Comparison of ENCODE assay signal across 22 cellular contexts in genomic region chr21:42413093-42413492, GRCh38. TPM values are rescaled to one million over a fixed set of nuclear protein-coding genes. Genes with fewer than 3 reads are reported as not detected.
DNase-seq lines count a peak whose midpoint lies in the region; ATAC-seq and TF ChIP-seq lines count a peak whose summit lies in the region.
"Had no signal": no experiment of that assay in that cellular context is flagged by ENCODE, and none has a peak within 500 bp of the region (broad histone marks: within the 10 kb centered on the region; RNA-seq: fewer than 3 reads in every experiment).

No MANE protein-coding gene starts in this region.

- no peaks in the 10 kb centered on the region for H3K27me3 Mint-ChIP-seq in T-helper 2 cell treated with Interferon-gamma antibody and Interleukin-4, amounts not matched to agents 5 μg/mL and 100 μg/mL, for 36 hours (ENCODE audit: low read depth)
- H3K27me3 Mint-ChIP-seq in CD4-positive, CD25-positive, alpha-beta regulatory T cell = no peaks in the 10 kb centered on the region
- no peaks in the 10 kb centered on the region for H3K27me3 Mint-ChIP-seq in activated CD8-positive, alpha-beta T cell treated with anti-CD3 and anti-CD28 coated beads, Interleukin-2, amount 10 ng/mL, durations not matched to agents 7 days and 5 days (ENCODE audit: low read depth)

- POLR2A ChIA-PET in activated CD8-positive, alpha-beta T cell treated with anti-CD3 and anti-CD28 coated beads, Interleukin-2, amount 10 ng/mL, durations not matched to agents 7 days and 5 days (lab: Charles Lee) = interaction anchor here (0.7 to 9.3 kb wide), 4 partner anchors 9 to 36 kb away, joined by 3 to 97 read pairs (median 4); partner anchors contain the start of gene UBASH3A

- H3K4me3 Mint-ChIP-seq in T-helper 2 cell treated with Interferon-gamma antibody and Interleukin-4, amounts not matched to agents 5 μg/mL and 100 μg/mL, for 36 hours = peak overlapping the region; percentile 14
- H3K4me3 Mint-ChIP-seq in CD4-positive, CD25-positive, alpha-beta regulatory T cell = peak overlapping the region; percentile 27 to 90 (median 73)
- H3K4me3 Mint-ChIP-seq in activated CD8-positive, alpha-beta T cell treated with anti-CD3 and anti-CD28 coated beads, Interleukin-2, amount 10 ng/mL, durations not matched to agents 7 days and 5 days = no peak overlapping the region

- no peak overlapping the region for H3K9ac ChIP-seq in mesenchymal stem cell (ENCODE audit: low read length)

- CTCF ChIA-PET in activated CD8-positive, alpha-beta T cell treated with anti-CD3 and anti-CD28 coated beads, Interleukin-2, amount 10 ng/mL, durations not matched to agents 7 days and 5 days (lab: Charles Lee) = interaction anchor here (1.3 kb wide), 1 partner anchor 9 kb away, joined by 5 read pairs; the partner anchor contains the start of gene UBASH3A

- in situ Hi-C loops in GM13976 (cut with MboI; ENCODE audit: low sequenced_read_pairs, unreplicated experiment) = no loop called here

- H3K14ac ChIP-seq in mesenchymal stem cell (ENCODE audit: low read length in 2 of 2) = no peak overlapping the region

- peaks cover 80% of the 10 kb centered on the region for H3K4me1 ChIP-seq in CD4-positive, CD25-positive, alpha-beta regulatory T cell (ENCODE audit: control insufficient read depth, insufficient read depth, low read length, poor library complexity, severe bottlenecking)
- peaks cover 23% of the 10 kb centered on the region for H3K4me1 ChIP-seq in mesenchymal stem cell (ENCODE audit: control insufficient read depth, insufficient read depth, low read depth, low read length)
- H3K4me1 ChIP-seq: adrenal gland, colonic mucosa, lower lobe of right lung had no signal

- no peak overlapping the region for H4K8ac ChIP-seq in mesenchymal stem cell (ENCODE audit: low read length)

- no peak overlapping the region for H2AK5ac ChIP-seq in mesenchymal stem cell (ENCODE audit: low read length, severe bottlenecking)

- peaks cover 3% of the 10 kb centered on the region for H3K9me3 Mint-ChIP-seq in T-helper 2 cell treated with Interferon-gamma antibody and Interleukin-4, amounts not matched to agents 5 μg/mL and 100 μg/mL, for 36 hours
- no peaks in the 10 kb centered on the region for H3K9me3 Mint-ChIP-seq in CD4-positive, CD25-positive, alpha-beta regulatory T cell
- H3K9me3 Mint-ChIP-seq in activated CD8-positive, alpha-beta T cell treated with anti-CD3 and anti-CD28 coated beads, Interleukin-2, amount 10 ng/mL, durations not matched to agents 7 days and 5 days (ENCODE audit: insufficient read depth) = no peaks in the 10 kb centered on the region

- H3K4ac ChIP-seq in mesenchymal stem cell (ENCODE audit: low read depth in 1 of 2, low read length in 2 of 2) = no peak overlapping the region

- H3K4me2 ChIP-seq in mesenchymal stem cell (ENCODE audit: low read length, poor library complexity, severe bottlenecking) = no peak overlapping the region

- no peak for TF ChIP-seq CTCF in GM13976 (IDR thresholded peaks at IDR 0.05; ENCODE audit: borderline replicate concordance, control extremely low read depth, extremely low read depth, insufficient read depth, missing control alignments)

- H3K36me3 ChIP-seq in CD4-positive, CD25-positive, alpha-beta regulatory T cell (ENCODE audit: control insufficient read depth, insufficient read depth, low read length) = peaks cover 76% of the 10 kb centered on the region
- H3K36me3 ChIP-seq in mesenchymal stem cell (ENCODE audit: control insufficient read depth in 1 of 2, insufficient read depth in 2 of 2, low read depth in 1 of 2, low read length in 2 of 2) = no peaks in the 10 kb centered on the region
- H3K36me3 ChIP-seq: adrenal gland, colonic mucosa, lower lobe of right lung had no signal

- H3K27ac ChIP-seq in CD4-positive, CD25-positive, alpha-beta regulatory T cell (ENCODE audit: insufficient read depth, low read length, poor library complexity, severe bottlenecking) = peak overlapping the region; percentile 96
- no peak overlapping the region for H3K27ac ChIP-seq in mesenchymal stem cell (ENCODE audit: low read length, poor library complexity, severe bottlenecking)
- H3K27ac ChIP-seq: adrenal gland, colonic mucosa, lower lobe of right lung had no signal

- H3K18ac ChIP-seq in mesenchymal stem cell (ENCODE audit: low read depth in 1 of 2, low read length in 2 of 2) = no peak overlapping the region

- H2BK120ac ChIP-seq in mesenchymal stem cell (ENCODE audit: low read depth, low read length) = no peak overlapping the region

- H3K4me3 ChIP-seq in CD4-positive, CD25-positive, alpha-beta regulatory T cell (ENCODE audit: low read depth, low read length) = no peak overlapping the region
- no peak overlapping the region for H3K4me3 ChIP-seq in mesenchymal stem cell (ENCODE audit: insufficient read depth in 1 of 2, low read depth in 1 of 2, low read length in 2 of 2)
- H3K4me3 ChIP-seq: adrenal gland, colonic mucosa, lower lobe of right lung had no signal

- H3K27ac Mint-ChIP-seq in T-helper 2 cell treated with Interferon-gamma antibody and Interleukin-4, amounts not matched to agents 5 μg/mL and 100 μg/mL, for 36 hours = peak overlapping the region; percentile 91
- peak overlapping the region; percentile 96 to 99 (median 99) for H3K27ac Mint-ChIP-seq in CD4-positive, CD25-positive, alpha-beta regulatory T cell
- peak overlapping the region; percentile 95 for H3K27ac Mint-ChIP-seq in activated CD8-positive, alpha-beta T cell treated with anti-CD3 and anti-CD28 coated beads, Interleukin-2, amount 10 ng/mL, durations not matched to agents 7 days and 5 days

- H2BK5ac ChIP-seq in mesenchymal stem cell (ENCODE audit: low read depth, low read length, poor library complexity, severe bottlenecking) = no peak overlapping the region

- no peak overlapping the region for H3K23ac ChIP-seq in mesenchymal stem cell (ENCODE audit: low read length in 2 of 2)

- 89% methylated on average over 14 of the region's 14 CpGs for WGBS in mesenchymal stem cell

- no peak overlapping the region for H2AFZ ChIP-seq in mesenchymal stem cell (ENCODE audit: low read depth, low read length)

- H3K9me3 ChIP-seq in CD4-positive, CD25-positive, alpha-beta regulatory T cell (ENCODE audit: control insufficient read depth in 2 of 2, low read length in 2 of 2) = no peaks in the 10 kb centered on the region
- no peaks in the 10 kb centered on the region for H3K9me3 ChIP-seq in mesenchymal stem cell (ENCODE audit: control insufficient read depth, low read length)
- H3K9me3 ChIP-seq: adrenal gland, colonic mucosa, lower lobe of right lung had no signal

- H3K79me1 ChIP-seq in mesenchymal stem cell (replicated peaks; ENCODE audit: low read length, poor library complexity, severe bottlenecking) = no peaks in the 10 kb centered on the region

- ATAC-seq in CD4-positive, CD25-positive, alpha-beta regulatory T cell (ENCODE audit: low read depth in 2 of 2) = no peak
- no peak for ATAC-seq in activated CD8-positive, alpha-beta T cell treated with anti-CD3 and anti-CD28 coated beads, Interleukin-2, amount 10 ng/mL, durations not matched to agents 7 days and 5 days
- ATAC-seq: lower lobe of right lung had no signal

- no peak overlapping the region for H2BK15ac ChIP-seq in mesenchymal stem cell (ENCODE audit: low read depth, poor library complexity, severe bottlenecking)

- H2BK12ac ChIP-seq in mesenchymal stem cell (ENCODE audit: low read length in 2 of 2) = no peak overlapping the region

- peaks cover 44% of the 10 kb centered on the region for H3K4me1 Mint-ChIP-seq in T-helper 2 cell treated with Interferon-gamma antibody and Interleukin-4, amounts not matched to agents 5 μg/mL and 100 μg/mL, for 36 hours (ENCODE audit: low read depth)
- peaks cover 8 to 56% (median 31%) of the 10 kb centered on the region in 4 donors for H3K4me1 Mint-ChIP-seq in CD4-positive, CD25-positive, alpha-beta regulatory T cell
- peaks cover 70% of the 10 kb centered on the region for H3K4me1 Mint-ChIP-seq in activated CD8-positive, alpha-beta T cell treated with anti-CD3 and anti-CD28 coated beads, Interleukin-2, amount 10 ng/mL, durations not matched to agents 7 days and 5 days (ENCODE audit: low read depth)

- H4K91ac ChIP-seq in mesenchymal stem cell (ENCODE audit: low read length) = peak overlapping the region; percentile 25

- H3K36me3 Mint-ChIP-seq in T-helper 2 cell treated with Interferon-gamma antibody and Interleukin-4, amounts not matched to agents 5 μg/mL and 100 μg/mL, for 36 hours (ENCODE audit: low read depth) = peaks cover 57% of the 10 kb centered on the region
- peaks cover 42% of the 10 kb centered on the region for H3K36me3 Mint-ChIP-seq in CD4-positive, CD25-positive, alpha-beta regulatory T cell
- H3K36me3 Mint-ChIP-seq in activated CD8-positive, alpha-beta T cell treated with anti-CD3 and anti-CD28 coated beads, Interleukin-2, amount 10 ng/mL, durations not matched to agents 7 days and 5 days (ENCODE audit: low read depth) = peaks cover 57% of the 10 kb centered on the region

- no peak for DNase-seq in T-helper 2 cell treated with Interferon-gamma antibody and Interleukin-4, amounts not matched to agents 5 μg/mL and 100 μg/mL, for 36 hours (ENCODE audit: low spot score)
- DNase-seq in T-helper 2 cell (no peak), mesenchymal stem cell (no peak), anterior cingulate cortex (lab: John Stamatoyannopoulos, UW) (no peak), GM13976 (ENCODE audit: low spot score) (no peak), NCI-H187 (lab: John Stamatoyannopoulos, UW) (no peak)
- no peak for DNase-seq in CD4-positive, CD25-positive, alpha-beta regulatory T cell
- no peak for DNase-seq in activated CD8-positive, alpha-beta T cell treated with anti-CD3 and anti-CD28 coated beads, Interleukin-2, amount 10 ng/mL, durations not matched to agents 7 days and 5 days
- DNase-seq: 8988T; activated CD4-positive, alpha-beta T cell treated with anti-CD3 and anti-CD28 coated beads for 1 hour; adrenal gland; colonic mucosa; lower lobe of right lung; NCI-H1417; NCI-H524 treated with DMSO at 0.1 percent for 48 hours; RPMI8226; small intestine; stimulated activated naive CD4-positive, alpha-beta T cell had no signal

- no peaks in the 10 kb centered on the region for H3K27me3 ChIP-seq in CD4-positive, CD25-positive, alpha-beta regulatory T cell (ENCODE audit: control insufficient read depth, insufficient read depth, low read length)
- peaks cover 5 to 62% of the 10 kb centered on the region in 2 experiments for H3K27me3 ChIP-seq in mesenchymal stem cell (ENCODE audit: control insufficient read depth in 1 of 2, insufficient read depth in 1 of 2, low read length in 2 of 2)
- H3K27me3 ChIP-seq: adrenal gland, colonic mucosa had no signal

RNA-seq across cellular contexts. Expression of gene UBASH3A, which starts 9.4 kb away (rescaled TPM):
- total RNA-seq in CD4-positive, CD25-positive, alpha-beta regulatory T cell = 56.0 TPM
- polyA plus RNA-seq in CD4-positive, CD25-positive, alpha-beta regulatory T cell = 10 to 100 TPM; 36.2 to 52.6 (median 44.4) TPM
- total RNA-seq in activated CD8-positive, alpha-beta T cell treated with anti-CD3 and anti-CD28 coated beads, Interleukin-2, amount 10 ng/mL, durations not matched to agents 7 days and 5 days = 10 to 100 TPM; 68.7 to 74.0 TPM
- polyA plus RNA-seq in mesenchymal stem cell (2013, experiment 1 of 2) = not detected
- polyA plus RNA-seq in mesenchymal stem cell (2013, experiment 2 of 2) = not detected
- total RNA-seq: MCF 10A, renal cortical epithelial cell had no signal
- polyA plus RNA-seq: keratinocyte had no signal

RNA-seq across cellular contexts. Expression of gene TMPRSS3, which starts 17.2 kb away (rescaled TPM):
- 4.0 TPM for total RNA-seq in CD4-positive, CD25-positive, alpha-beta regulatory T cell
- 1 to 10 TPM; 1.1 to 2.4 (median 2.2) TPM for polyA plus RNA-seq in CD4-positive, CD25-positive, alpha-beta regulatory T cell
- total RNA-seq in activated CD8-positive, alpha-beta T cell treated with anti-CD3 and anti-CD28 coated beads, Interleukin-2, amount 10 ng/mL, durations not matched to agents 7 days and 5 days = 10 to 100 TPM in 1 of 2 experiments, 1 to 10 TPM in 1; 9.9 to 10.1 TPM
- not detected for polyA plus RNA-seq in mesenchymal stem cell (2013, experiment 1 of 2)
- not detected for polyA plus RNA-seq in mesenchymal stem cell (2013, experiment 2 of 2)
- polyA plus RNA-seq: keratinocyte had no signal

RNA-seq across cellular contexts. Expression of gene TFF1, which starts 46.8 kb away (rescaled TPM):
- not detected for total RNA-seq in CD4-positive, CD25-positive, alpha-beta regulatory T cell
- not detected for polyA plus RNA-seq in CD4-positive, CD25-positive, alpha-beta regulatory T cell
- total RNA-seq in activated CD8-positive, alpha-beta T cell treated with anti-CD3 and anti-CD28 coated beads, Interleukin-2, amount 10 ng/mL, durations not matched to agents 7 days and 5 days = not detected
- not detected for polyA plus RNA-seq in mesenchymal stem cell (2013, experiment 1 of 2)
- not detected for polyA plus RNA-seq in mesenchymal stem cell (2013, experiment 2 of 2)
- total RNA-seq: lower lobe of right lung, MCF 10A, omental fat pad, renal cortical epithelial cell had no signal
- polyA plus RNA-seq: keratinocyte had no signal
